ENCODE assay signal across 8 cellular contexts in the genomic region with DNA sequence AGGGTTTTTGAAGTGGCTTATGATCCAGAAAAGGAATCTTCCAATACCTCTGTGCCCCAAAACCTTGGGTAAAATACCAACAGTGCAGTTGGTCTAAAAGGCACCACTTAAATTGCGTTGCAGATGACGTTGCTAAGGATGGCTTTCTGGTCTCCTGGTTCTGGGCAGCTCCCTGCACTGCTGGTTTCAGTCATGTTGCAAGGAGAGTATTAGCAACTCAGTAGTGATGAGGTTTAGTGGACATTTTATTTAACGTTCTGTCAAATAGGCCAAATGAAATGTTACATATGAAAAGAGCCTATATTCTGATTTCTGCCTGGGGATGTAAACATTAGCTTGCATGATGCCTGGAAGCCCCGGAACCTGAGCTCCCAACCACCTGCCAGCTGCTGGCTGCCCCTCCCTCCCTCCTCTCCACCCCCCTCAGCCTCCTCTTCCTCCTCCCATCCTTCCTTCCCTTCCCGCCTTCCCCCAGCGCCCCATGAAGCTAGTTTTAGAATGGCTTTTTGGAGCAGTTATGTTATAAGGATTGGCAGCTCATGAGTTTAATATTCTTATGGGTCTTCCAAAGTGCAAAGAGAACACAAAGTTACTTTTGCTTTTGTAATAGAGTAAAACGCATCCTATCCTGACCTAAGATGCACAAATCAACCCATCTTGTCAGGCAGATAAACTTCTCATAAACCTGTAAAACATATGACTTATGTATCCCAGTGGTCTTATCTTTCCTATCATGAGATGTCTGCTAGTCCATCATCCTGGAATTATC. TPM values are rescaled to one million over a fixed set of nuclear protein-coding genes. Genes with fewer than 3 reads are reported as not detected.
DNase-seq lines count a peak whose midpoint lies in the region; ATAC-seq and TF ChIP-seq lines count a peak whose summit lies in the region.

No MANE protein-coding gene starts in this region.

- H3K4me3 ChIP-seq in BLaER1 treated with 17β-estradiol and CSF1 and Interleukin-3, amounts not matched to agents 10 nM and 100 nM: peak overlapping the region; percentile 48 to 74 (median 60)
- H3K4me3 ChIP-seq in MG63: peak overlapping the region; percentile 47
- H3K4me3 ChIP-seq in brain microvascular endothelial cell (ENCODE audit: low read depth, low read length): no peak overlapping the region

- peak overlapping the region; percentile 93 to 100 (median 98) for H3K4me2 ChIP-seq in BLaER1 treated with 17β-estradiol and CSF1 and Interleukin-3, amounts not matched to agents 10 nM and 100 nM

- in situ Hi-C loops in brain microvascular endothelial cell (cut with HindIII; ENCODE audit: low pct_ligation_motif_present, low sequenced_read_pairs): no loop called here

- TF ChIP-seq CTCF in brain microvascular endothelial cell (IDR thresholded peaks at IDR 0.05; ENCODE audit: low read depth, low read length, missing control alignments): no peak

- peaks cover 72 to 92% (median 85%) of the 10 kb centered on the region in 10 experiments for H3K4me1 ChIP-seq in BLaER1 treated with 17β-estradiol and CSF1 and Interleukin-3, amounts not matched to agents 10 nM and 100 nM

- H3K27me3 ChIP-seq in BLaER1 treated with 17β-estradiol and CSF1 and Interleukin-3, amounts not matched to agents 10 nM and 100 nM: peaks cover 0 to 10% (median 0%) of the 10 kb centered on the region in 11 experiments; a peak in 8 of 22 replicates
- H3K27me3 ChIP-seq in MG63 (no peaks in the 10 kb centered on the region), brain microvascular endothelial cell (replicated peaks) (no peaks in the 10 kb centered on the region)

- peaks cover 38 to 83% (median 78%) of the 10 kb centered on the region in 4 donors for H3K4me1 Mint-ChIP-seq in naive thymus-derived CD8-positive, alpha-beta T cell

- H3K27me3 Mint-ChIP-seq in naive thymus-derived CD8-positive, alpha-beta T cell: no peaks in the 10 kb centered on the region

- peak overlapping the region; percentile 99 to 100 (median 100) for H3K27ac Mint-ChIP-seq in naive thymus-derived CD8-positive, alpha-beta T cell

- no peaks in the 10 kb centered on the region for H3K9me3 ChIP-seq in BLaER1 treated with 17β-estradiol and CSF1 and Interleukin-3, amounts not matched to agents 10 nM and 100 nM (replicated peaks in 1 of 11)
- H3K9me3 ChIP-seq in MG63: no peaks in the 10 kb centered on the region

- H4K20me1 ChIP-seq in BLaER1 treated with 17β-estradiol and CSF1 and Interleukin-3, amounts not matched to agents 10 nM and 100 nM: peaks cover 0 to 9% (median 1%) of the 10 kb centered on the region in 11 experiments; a peak in 7 of 22 replicates

- no peaks in the 10 kb centered on the region for H3K36me3 Mint-ChIP-seq in naive thymus-derived CD8-positive, alpha-beta T cell

- peak overlapping the region in 10 of 11 experiments; percentile 73 to 84 (median 80); a peak in 19 of 22 replicates for H3K9ac ChIP-seq in BLaER1 treated with 17β-estradiol and CSF1 and Interleukin-3, amounts not matched to agents 10 nM and 100 nM

- DNase-seq in MG63 (no peak), brain microvascular endothelial cell (no peak), NCI-H1930 (lab: John Stamatoyannopoulos, UW) (no peak)
- peak in 1 of 10 donors; percentile 44 for DNase-seq in naive thymus-derived CD8-positive, alpha-beta T cell

- H3K4me3 Mint-ChIP-seq in naive thymus-derived CD8-positive, alpha-beta T cell: peak overlapping the region; percentile 91 to 99 (median 96)

- H3K36me3 ChIP-seq in BLaER1 treated with 17β-estradiol and CSF1 and Interleukin-3, amounts not matched to agents 10 nM and 100 nM: no peaks in the 10 kb centered on the region
- H3K36me3 ChIP-seq in MG63 (0 out of 2 replicates have a peak, but pooled peaks cover 2% of the 10 kb centered on the region), brain microvascular endothelial cell (replicated peaks) (no peaks in the 10 kb centered on the region)

- POLR2A ChIA-PET in naive thymus-derived CD8-positive, alpha-beta T cell (lab: Charles Lee): interaction anchor here (0.9 to 12.7 kb wide), 11 partner anchors 9 to 259 kb away, joined by 3 to 344 read pairs (median 12); partner anchors contain the start of genes CD7, CSNK1D and DCXR

- ATAC-seq in naive thymus-derived CD8-positive, alpha-beta T cell: no peak
- ATAC-seq in GM18519 (IDR thresholded peaks at IDR 0.05; ENCODE audit: low FRiP score, unreplicated experiment): no peak
- no peak for ATAC-seq in HG03196 (IDR thresholded peaks at IDR 0.05; ENCODE audit: unreplicated experiment)
- no peak for ATAC-seq in GM18873 (IDR thresholded peaks at IDR 0.05; ENCODE audit: low FRiP score, unreplicated experiment)

- no peaks in the 10 kb centered on the region for H3K9me3 Mint-ChIP-seq in naive thymus-derived CD8-positive, alpha-beta T cell

- H3K27ac ChIP-seq in BLaER1 treated with 17β-estradiol and CSF1 and Interleukin-3, amounts not matched to agents 10 nM and 100 nM: peak overlapping the region; percentile 73 to 90 (median 87); a peak in 17 of 22 replicates
- H3K27ac ChIP-seq in brain microvascular endothelial cell: peak overlapping the region; percentile 92

RNA-seq across cellular contexts. Expression of gene CD7, which starts 20.7 kb away (rescaled TPM):
- total RNA-seq in MG63 (2014; rRNA removed; shearing (Covaris generic); ENCODE audit: low replicate concordance): not detected in 2 replicates
- 10 to 100 TPM; 66.9 to 67.8 TPM for total RNA-seq in naive thymus-derived CD8-positive, alpha-beta T cell
- polyA plus RNA-seq in naive thymus-derived CD8-positive, alpha-beta T cell: 100 to 1,000 TPM; 166 to 233 (median 205) TPM

RNA-seq across cellular contexts. Expression of gene CSNK1D, which starts 23.2 kb away (rescaled TPM):
- 60.2 and 104 TPM in 2 replicates for total RNA-seq in MG63 (2014; rRNA removed; shearing (Covaris generic); ENCODE audit: low replicate concordance)
- 100 to 1,000 TPM; 184 to 201 TPM for total RNA-seq in naive thymus-derived CD8-positive, alpha-beta T cell
- 10 to 100 TPM; 47.6 to 72.1 (median 48.6) TPM for polyA plus RNA-seq in naive thymus-derived CD8-positive, alpha-beta T cell

RNA-seq across cellular contexts. Expression of gene SECTM1, which starts 36.9 kb away (rescaled TPM):
- 2.7 and 25.9 TPM in 2 replicates for total RNA-seq in MG63 (2014; rRNA removed; shearing (Covaris generic); ENCODE audit: low replicate concordance)
- total RNA-seq in naive thymus-derived CD8-positive, alpha-beta T cell: under 1 TPM in 1 of 2 experiments, not detected in 1; 0.18 TPM
- polyA plus RNA-seq in naive thymus-derived CD8-positive, alpha-beta T cell: 1 to 10 TPM in 1 of 3 donors, not detected in 2; 1.2 TPM

Comparison
In these comparisons a context has a peak if more than half of its experiments do, and no peak if none do; other contexts are left out.
1. RNA of gene CD7, which starts 20.7 kb away (total RNA-seq): 66.9 to 67.8 TPM in naive thymus-derived CD8-positive, alpha-beta T cell; not detected in MG63; every median in the first group is over 10 times any median in the second.